18 cellular contexts compared by ENCODE assay signal in the genomic region with DNA sequence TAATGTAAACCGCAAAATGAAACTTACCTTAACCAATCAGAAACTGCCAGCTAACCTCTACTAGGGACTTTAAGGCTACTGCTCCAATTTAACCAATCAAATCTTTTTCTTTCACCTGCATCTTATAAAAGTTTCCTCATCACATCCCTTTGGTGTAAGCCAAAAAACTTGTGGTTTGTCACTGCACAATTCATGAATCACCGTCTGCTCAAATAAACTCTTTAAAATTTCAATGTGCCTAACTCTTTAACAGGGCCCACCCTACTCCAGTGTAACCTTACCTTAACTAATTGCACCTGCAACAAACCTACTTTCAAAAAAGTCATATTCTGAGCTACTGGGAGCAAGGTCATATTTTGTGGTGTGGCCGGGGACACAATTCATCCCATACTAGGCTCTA.
DNase-seq lines count a peak whose midpoint lies in the region; FAIRE-seq and TF ChIP-seq lines count a peak whose summit lies in the region.
"Had no signal": no experiment of that assay in that cellular context is flagged by ENCODE, and none has a peak within 500 bp of the region (broad histone marks: within the 10 kb centered on the region; RNA-seq: fewer than 3 reads in every experiment).

No MANE protein-coding gene starts in this region.

- TF ChIP-seq CTCF in bronchial epithelial cell (IDR thresholded peaks at IDR 0.05; ENCODE audit: insufficient read depth, low read length, severe bottlenecking) (no peak), vagina (IDR thresholded peaks at IDR 0.05) (no peak)

- no peak overlapping the region for H3K27ac ChIP-seq in vagina
- H3K27ac ChIP-seq: BLaER1, GM23248 had no signal

- H3K36me3 ChIP-seq in bronchial epithelial cell (ENCODE audit: control insufficient read depth, insufficient read depth, low read length), result no peaks in the 10 kb centered on the region
- H3K36me3 ChIP-seq in vagina, result no peaks in the 10 kb centered on the region
- H3K36me3 ChIP-seq: BLaER1 had no signal

- no peaks in the 10 kb centered on the region for H3K9me3 ChIP-seq in vagina
- H3K9me3 ChIP-seq: BLaER1 had no signal

- H3K27me3 ChIP-seq in bronchial epithelial cell (ENCODE audit: control insufficient read depth, insufficient read depth, low read length) (no peaks in the 10 kb centered on the region), vagina (no peaks in the 10 kb centered on the region)
- H3K27me3 ChIP-seq: BLaER1 had no signal

- in situ Hi-C loops in Caki2 (cut with HindIII; ENCODE audit: low pct_unique_long_range_greater_than_20kb, low sequenced_read_pairs), result no loop called here

- DNase-seq in Caki2 (ENCODE audit: low read depth) (peak; percentile 41), M059J (ENCODE audit: low read depth) (peak; percentile 14), bronchial epithelial cell (ENCODE audit: low read depth) (peak; percentile 10), renal cortical epithelial cell (ENCODE audit: low read depth) (peak; percentile 52), NCI-H1417 treated with DMSO at 0.1 percent for 48 hours (lab: John Stamatoyannopoulos, UW) (no peak), vagina (ENCODE audit: extremely low spot score in 2 of 2) (no peak), DMS114 treated with DMSO at 0.1 percent for 48 hours (lab: John Stamatoyannopoulos, UW; ENCODE audit: unreplicated experiment) (no peak)
- DNase-seq: 8988T; Calu3; CD4-positive, alpha-beta memory T cell; GM23248; HCEC 1CT had no signal

- TF ChIP-seq POLR2A in vagina (IDR thresholded peaks at IDR 0.05), result no peak

- H3K4me3 ChIP-seq in bronchial epithelial cell (ENCODE audit: low read depth, low read length) (no peak overlapping the region), vagina (no peak overlapping the region)
- H3K4me3 ChIP-seq: BLaER1, GM23248 had no signal

- no peak for FAIRE-seq in bronchial epithelial cell (lab: Jason Lieb, UNC)
- FAIRE-seq: G401.6, GM12891, GM19239, H54, HepG2 had no signal

- no peaks in the 10 kb centered on the region for H3K4me1 ChIP-seq in vagina
- H3K4me1 ChIP-seq: BLaER1 had no signal

- intact Hi-C loops in vagina (cut with DNase I), result no loop called here

Comparison
In these comparisons a context has a peak if more than half of its experiments do, and no peak if none do; other contexts are left out.
1. DNase-seq: peak in Caki2 (single experiment), M059J (single experiment), bronchial epithelial cell (single experiment) and renal cortical epithelial cell (single experiment); none in NCI-H1417 treated with DMSO at 0.1 percent for 48 hours (single experiment), vagina (0 of 2) and DMS114 treated with DMSO at 0.1 percent for 48 hours (single experiment).